In the genomic region with DNA sequence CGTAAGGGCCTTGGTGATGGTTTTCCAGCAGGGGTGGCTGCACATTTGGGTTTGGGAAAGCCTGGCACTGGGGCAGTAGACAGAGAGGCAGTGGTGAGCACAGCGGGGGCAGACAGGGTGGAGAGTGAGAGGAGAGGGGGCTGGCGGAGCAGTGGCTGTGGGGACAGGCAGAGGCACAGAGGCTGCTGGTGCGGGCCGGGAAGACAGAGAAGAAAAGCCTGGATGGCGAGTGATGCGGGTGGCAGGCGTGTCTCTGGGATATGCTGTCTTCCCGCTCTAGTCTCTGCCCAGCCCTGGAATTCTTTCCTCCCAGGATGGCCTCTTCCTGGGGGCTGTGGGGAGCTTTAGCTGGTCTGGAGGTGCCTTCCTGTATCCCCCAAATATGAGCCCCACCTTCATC, we compare ENCODE assay signal across 33 cellular contexts. TPM values are rescaled to one million over a fixed set of nuclear protein-coding genes. Genes with fewer than 3 reads are reported as not detected.
"Had no signal": no experiment of that assay in that cellular context is flagged by ENCODE, and none has a peak within 500 bp of the region (broad histone marks: within the 10 kb centered on the region; RNA-seq: fewer than 3 reads in every experiment).

No MANE protein-coding gene starts in this region.

- H3K36me3 ChIP-seq: heart right ventricle, left ventricle myocardium inferior, neural progenitor cell, ovary, right atrium auricular region, right lobe of liver, stomach, thyroid gland, transverse colon, upper lobe of right lung had no signal

- H3K4me3 ChIP-seq: heart right ventricle, hepatocyte, left ventricle myocardium inferior, lung, mucosa of descending colon, neural progenitor cell, ovary, right atrium auricular region, right lobe of liver, smooth muscle cell, stomach, testis, thyroid gland, transverse colon, upper lobe of right lung had no signal

- H3K9me3 ChIP-seq: heart right ventricle, left ventricle myocardium inferior, mucosa of descending colon, ovary, right atrium auricular region, right lobe of liver, stomach, testis, thyroid gland, transverse colon, upper lobe of right lung had no signal

- H3K9me3 Mint-ChIP-seq: naive thymus-derived CD4-positive, alpha-beta T cell; nephron progenitor cell; neural progenitor cell; stimulated activated naive B cell treated with anti-CD40 and anti-IgM and Interleukin-4, amounts not matched to agents 10 μg/mL and 1 μg/mL and 100 μg/mL, for 72 hours had no signal

- H3K27me3 ChIP-seq: hepatocyte, neural progenitor cell, ovary, right atrium auricular region, right lobe of liver, testis, thyroid gland, transverse colon, upper lobe of right lung had no signal

- H3K4me3 Mint-ChIP-seq: naive thymus-derived CD4-positive, alpha-beta T cell; nephron progenitor cell; neural progenitor cell; stimulated activated naive B cell treated with anti-CD40 and anti-IgM and Interleukin-4, amounts not matched to agents 10 μg/mL and 1 μg/mL and 100 μg/mL, for 72 hours had no signal

- ATAC-seq: mucosa of descending colon; naive thymus-derived CD4-positive, alpha-beta T cell; right lobe of liver; stimulated activated naive B cell treated with anti-CD40 and anti-IgM and Interleukin-4, amounts not matched to agents 10 μg/mL and 1 μg/mL and 100 μg/mL, for 72 hours; stimulated activated naive CD8-positive, alpha-beta T cell treated with anti-CD3 and anti-CD28 coated beads, Interleukin-15, Interleukin-2, amounts not matched to agents 100 U/mL and 50 U/mL, for 24 hours; upper lobe of right lung had no signal

- H3K4me1 ChIP-seq: heart right ventricle, left ventricle myocardium inferior, neural progenitor cell, right atrium auricular region, right lobe of liver, stomach, testis, thyroid gland, transverse colon, upper lobe of right lung had no signal

- H3K4me1 Mint-ChIP-seq: neural progenitor cell had no signal

- H3K4me2 ChIP-seq: hepatocyte, neural progenitor cell, smooth muscle cell had no signal

- H3K79me2 ChIP-seq: hepatocyte had no signal

- DNase-seq: heart right ventricle; islet precursor cell; left ventricle myocardium inferior; mesendoderm; midbrain; naive thymus-derived CD4-positive, alpha-beta T cell; nephron progenitor cell; ovary; right lobe of liver; stimulated activated CD4-positive, alpha-beta T cell treated with anti-CD3 and anti-CD28 coated beads, Interleukin-1b, Interleukin-23, amount 100 ng/mL, for 48 hours; stimulated activated CD4-positive, alpha-beta T cell treated with anti-CD3 and anti-CD28 coated beads, Interleukin-2, amount 100 ng/mL, for 48 hours; stimulated activated CD4-positive, alpha-beta T cell treated with anti-CD3 and anti-CD28 coated beads, Interleukin-4, amount 100 ng/mL, for 4 hours; stimulated activated CD8-positive, alpha-beta memory T cell treated with anti-CD3 and anti-CD28 coated beads, Interleukin-4, amount 100 ng/mL, for 48 hours; stimulated activated naive B cell treated with anti-CD40 and anti-IgM and Interleukin-4, amounts not matched to agents 10 μg/mL and 1 μg/mL and 100 μg/mL, for 72 hours; stimulated activated naive CD8-positive, alpha-beta T cell treated with anti-CD3 and anti-CD28 coated beads, Interleukin-15, Interleukin-2, amounts not matched to agents 100 U/mL and 50 U/mL, for 24 hours; stomach; testis; thyroid gland; transverse colon; upper lobe of right lung had no signal

- H3K27ac Mint-ChIP-seq: naive thymus-derived CD4-positive, alpha-beta T cell; nephron progenitor cell; neural progenitor cell; progenitor cell of endocrine pancreas; stimulated activated naive B cell treated with anti-CD40 and anti-IgM and Interleukin-4, amounts not matched to agents 10 μg/mL and 1 μg/mL and 100 μg/mL, for 72 hours had no signal

- H3K27ac ChIP-seq: heart right ventricle, hepatocyte, left ventricle myocardium inferior, neural progenitor cell, ovary, right atrium auricular region, right lobe of liver, stomach, testis, thyroid gland, transverse colon, upper lobe of right lung had no signal

- H3K36me3 Mint-ChIP-seq: naive thymus-derived CD4-positive, alpha-beta T cell; neural progenitor cell; stimulated activated naive B cell treated with anti-CD40 and anti-IgM and Interleukin-4, amounts not matched to agents 10 μg/mL and 1 μg/mL and 100 μg/mL, for 72 hours had no signal

- H2AFZ ChIP-seq: hepatocyte, neural progenitor cell had no signal

- H3K9ac ChIP-seq: neural progenitor cell had no signal

RNA-seq across cellular contexts. Expression of a gene that starts 16.9 kb away (rescaled TPM):
- total RNA-seq: hepatocyte, kidney epithelial cell, left ventricle myocardium inferior, lower leg skin, myocyte, progenitor cell of endocrine pancreas, pulmonary artery endothelial cell, renal cortical epithelial cell, right atrium auricular region, smooth muscle cell, thyroid gland had no signal
- polyA plus RNA-seq: hepatocyte; naive thymus-derived CD4-positive, alpha-beta T cell; smooth muscle cell; stomach had no signal

RNA-seq across cellular contexts. Expression of a gene that starts 18.1 kb away (rescaled TPM):
- total RNA-seq: hepatocyte; kidney epithelial cell; lower leg skin; lung; naive thymus-derived CD4-positive, alpha-beta T cell; omental fat pad; ovary; progenitor cell of endocrine pancreas; pulmonary artery endothelial cell; renal cortical epithelial cell; smooth muscle cell; stomach; thyroid gland; transverse colon; upper lobe of right lung had no signal
- polyA plus RNA-seq: lung; naive thymus-derived CD4-positive, alpha-beta T cell; smooth muscle cell had no signal

RNA-seq across cellular contexts. Expression of a gene that starts 55.1 kb away (rescaled TPM):
- total RNA-seq: progenitor cell of endocrine pancreas had no signal
- polyA plus RNA-seq: smooth muscle cell had no signal
